9 cellular contexts compared by ENCODE assay signal in genomic region chr3:98269846-98270245, GRCh38. TPM values are rescaled to one million over a fixed set of nuclear protein-coding genes. Genes with fewer than 3 reads are reported as not detected.
"Had no signal": no experiment of that assay in that cellular context is flagged by ENCODE, and none has a peak within 500 bp of the region (broad histone marks: within the 10 kb centered on the region; RNA-seq: fewer than 3 reads in every experiment).

No MANE protein-coding gene starts in this region.

- ATAC-seq: GM12878 had no signal

- H3K4me3 ChIP-seq: GM12878 had no signal

- DNase-seq: GDM1, GF-D8 had no signal

- FAIRE-seq: G401.6, GM12878, GM12891, GM12892, GM18507, GM19239 had no signal

RNA-seq across cellular contexts. Expression of gene OR5H6, which starts 5.8 kb away (rescaled TPM):
- total RNA-seq: G401, GM12878 had no signal

RNA-seq across cellular contexts. Expression of gene OR5H2, which starts 12.5 kb away (rescaled TPM):
- total RNA-seq: G401, GM12878 had no signal
